Comparison of ENCODE assay signal across 8 cellular contexts in genomic region chr14:104682107-104682593, GRCh38. TPM values are rescaled to one million over a fixed set of nuclear protein-coding genes. Genes with fewer than 3 reads are reported as not detected.
DNase-seq lines count a peak whose midpoint lies in the region; ATAC-seq and TF ChIP-seq lines count a peak whose summit lies in the region.

No MANE protein-coding gene starts in this region.

- intact Hi-C loops in Right ventricle myocardium inferior (cut with DNase I), result no loop called here
- intact Hi-C loops in cardiac septum (cut with DNase I), result no loop called here

- peaks cover 46% of the 10 kb centered on the region for H3K4me1 ChIP-seq in muscle layer of colon (ENCODE audit: insufficient read depth, low read length)

- peak overlapping the region; percentile 78 for H3K27ac ChIP-seq in muscle layer of colon (ENCODE audit: low read depth, low read length)

- no peak for ATAC-seq in Right ventricle myocardium inferior
- ATAC-seq in HG02798 (IDR thresholded peaks at IDR 0.05; ENCODE audit: poor library complexity, unreplicated experiment), result no peak
- ATAC-seq in GM18520 (IDR thresholded peaks at IDR 0.05; ENCODE audit: unreplicated experiment), result no peak
- ATAC-seq in GM18907 (IDR thresholded peaks at IDR 0.05; ENCODE audit: unreplicated experiment), result no peak
- ATAC-seq in GM21786 (IDR thresholded peaks at IDR 0.05; ENCODE audit: unreplicated experiment), result no peak

- H3K9me3 ChIP-seq in muscle layer of colon (ENCODE audit: low read length), result no peaks in the 10 kb centered on the region

- H3K9ac ChIP-seq in muscle layer of colon (ENCODE audit: low read length), result no peak overlapping the region

- H3K36me3 ChIP-seq in muscle layer of colon (ENCODE audit: insufficient read depth, low read length), result no peaks in the 10 kb centered on the region

- no peak for TF ChIP-seq CTCF in epithelial cell of proximal tubule (conservative IDR thresholded peaks at IDR 0.05; ENCODE audit: low read depth, low read length)

- no peaks in the 10 kb centered on the region for H3K27me3 ChIP-seq in muscle layer of colon (ENCODE audit: control insufficient read depth in 1 of 2, insufficient read depth in 2 of 2, low read length in 2 of 2)

- DNase-seq in Right ventricle myocardium inferior (ENCODE audit: missing footprints) (peak; percentile 23), cardiac septum (ENCODE audit: low spot score) (no peak), epithelial cell of proximal tubule (ENCODE audit: low read depth) (no peak)

- H3K4me3 ChIP-seq in epithelial cell of proximal tubule (ENCODE audit: low read depth, low read length) (peak overlapping the region; percentile 44), muscle layer of colon (ENCODE audit: low read depth in 1 of 2, low read length in 2 of 2) (peak overlapping the region in 1 of 2 donors; percentile 50)

RNA-seq across cellular contexts. Expression of gene INF2, which starts 7.3 kb away (rescaled TPM):
- total RNA-seq in Right ventricle myocardium inferior (31.1 TPM), cardiac septum (41.2 TPM), epithelial cell of proximal tubule (100 and 130 TPM in 2 replicates)

RNA-seq across cellular contexts. Expression of gene ADSS1, which starts 41.9 kb away (rescaled TPM):
- total RNA-seq in Right ventricle myocardium inferior (191 TPM), cardiac septum (114 TPM), epithelial cell of proximal tubule (1.7 and 2.3 TPM in 2 replicates)

Comparison
In these comparisons a context has a peak if more than half of its experiments do, and no peak if none do; other contexts are left out.
1. RNA of gene ADSS1, which starts 41.9 kb away (total RNA-seq): 191 TPM in Right ventricle myocardium inferior (single experiment) and 114 TPM in cardiac septum (single experiment); 1.7 to 2.3 TPM in epithelial cell of proximal tubule; every median in the first group is over 10 times any median in the second.